9 cellular contexts compared by ENCODE assay signal in genomic region chr1:18941221-18942141, GRCh38. TPM values are rescaled to one million over a fixed set of nuclear protein-coding genes. Genes with fewer than 3 reads are reported as not detected.
DNase-seq lines count a peak whose midpoint lies in the region; ATAC-seq and TF ChIP-seq lines count a peak whose summit lies in the region.
"Had no signal": no experiment of that assay in that cellular context is flagged by ENCODE, and none has a peak within 500 bp of the region (broad histone marks: within the 10 kb centered on the region; RNA-seq: fewer than 3 reads in every experiment).

No MANE protein-coding gene starts in this region.

- no peaks in the 10 kb centered on the region for H3K9me3 Mint-ChIP-seq in activated T-helper 2 cell treated with anti-CD3 and anti-CD28 coated beads, Interferon-gamma antibody, Interleukin-2, Interleukin-4, amounts not matched to agents 10 μg/mL and 5 μg/mL and 100 μg/mL, durations not matched to agents 14 hours and 24 hours and 36 hours

- H3K4me3 Mint-ChIP-seq in activated T-helper 2 cell treated with anti-CD3 and anti-CD28 coated beads, Interferon-gamma antibody, Interleukin-2, Interleukin-4, amounts not matched to agents 10 μg/mL and 5 μg/mL and 100 μg/mL, durations not matched to agents 14 hours and 24 hours and 36 hours (ENCODE audit: low read depth) = no peak overlapping the region

- H3K4me3 ChIP-seq in brain microvascular endothelial cell (ENCODE audit: low read depth, low read length) (no peak overlapping the region), stomach smooth muscle (ENCODE audit: low read length in 2 of 2) (peak overlapping the region in 1 of 2 donors; percentile 40)
- H3K4me3 ChIP-seq: cardiac muscle cell had no signal

- H3K36me3 ChIP-seq in brain microvascular endothelial cell (replicated peaks) (no peaks in the 10 kb centered on the region), stomach smooth muscle (ENCODE audit: control insufficient read depth in 2 of 2, insufficient read depth in 2 of 2, low read length in 2 of 2) (no peaks in the 10 kb centered on the region)
- H3K36me3 ChIP-seq: cardiac muscle cell had no signal

- DNase-seq in DMS53 (lab: John Stamatoyannopoulos, UW) (peak; percentile 37), DMS53 treated with DMSO at 0.1 percent for 48 hours (lab: John Stamatoyannopoulos, UW; ENCODE audit: unreplicated experiment) (no peak), brain microvascular endothelial cell (peak; percentile 83), iris pigment epithelial cell (ENCODE audit: low read depth) (peak; percentile 82), HUDEP-2 (lab: John Stamatoyannopoulos, UW; ENCODE audit: unreplicated experiment in 76 of 76) (no peak), left colon (no peak)
- no peak for DNase-seq in activated T-helper 2 cell treated with anti-CD3 and anti-CD28 coated beads, Interferon-gamma antibody, Interleukin-2, Interleukin-4, amounts not matched to agents 10 μg/mL and 5 μg/mL and 100 μg/mL, durations not matched to agents 14 hours and 24 hours and 36 hours (ENCODE audit: low spot score)

- peak overlapping the region; percentile 17 to 29 for H3K9ac ChIP-seq in stomach smooth muscle (ENCODE audit: low read length in 2 of 2)

- peaks cover 3% of the 10 kb centered on the region for H3K36me3 Mint-ChIP-seq in activated T-helper 2 cell treated with anti-CD3 and anti-CD28 coated beads, Interferon-gamma antibody, Interleukin-2, Interleukin-4, amounts not matched to agents 10 μg/mL and 5 μg/mL and 100 μg/mL, durations not matched to agents 14 hours and 24 hours and 36 hours (ENCODE audit: low read depth)

- intact Hi-C loops in left colon (cut with DNase I, micrococcal nuclease) = no loop called here
- intact Hi-C loops in activated T-helper 2 cell treated with anti-CD3 and anti-CD28 coated beads, Interferon-gamma antibody, Interleukin-2, Interleukin-4, amounts not matched to agents 10 μg/mL and 5 μg/mL and 100 μg/mL, durations not matched to agents 14 hours and 24 hours and 36 hours (cut with micrococcal nuclease) = no loop called here

- in situ Hi-C loops in brain microvascular endothelial cell (cut with HindIII; ENCODE audit: low pct_ligation_motif_present, low sequenced_read_pairs) = no loop called here

- peaks cover 76% of the 10 kb centered on the region for H3K4me1 ChIP-seq in stomach smooth muscle (ENCODE audit: control insufficient read depth, insufficient read depth, low read length)

- no peak overlapping the region for H3K27ac Mint-ChIP-seq in activated T-helper 2 cell treated with anti-CD3 and anti-CD28 coated beads, Interferon-gamma antibody, Interleukin-2, Interleukin-4, amounts not matched to agents 10 μg/mL and 5 μg/mL and 100 μg/mL, durations not matched to agents 14 hours and 24 hours and 36 hours

- H3K9me3 ChIP-seq in stomach smooth muscle (ENCODE audit: control insufficient read depth in 2 of 2, low read length in 2 of 2) = no peaks in the 10 kb centered on the region

- H3K27me3 ChIP-seq in brain microvascular endothelial cell (replicated peaks) (no peaks in the 10 kb centered on the region), stomach smooth muscle (ENCODE audit: control insufficient read depth in 1 of 2, insufficient read depth in 2 of 2, low read length in 2 of 2) (no peaks in the 10 kb centered on the region)
- H3K27me3 ChIP-seq: cardiac muscle cell had no signal

- no peak for ATAC-seq in left colon

- H3K27ac ChIP-seq in brain microvascular endothelial cell (peak overlapping the region; percentile 40), stomach smooth muscle (ENCODE audit: low read length) (no peak overlapping the region)
- H3K27ac ChIP-seq: cardiac muscle cell had no signal

- peaks cover 32% of the 10 kb centered on the region for H3K4me1 Mint-ChIP-seq in activated T-helper 2 cell treated with anti-CD3 and anti-CD28 coated beads, Interferon-gamma antibody, Interleukin-2, Interleukin-4, amounts not matched to agents 10 μg/mL and 5 μg/mL and 100 μg/mL, durations not matched to agents 14 hours and 24 hours and 36 hours (ENCODE audit: low read depth)

- no peaks in the 10 kb centered on the region for H3K27me3 Mint-ChIP-seq in activated T-helper 2 cell treated with anti-CD3 and anti-CD28 coated beads, Interferon-gamma antibody, Interleukin-2, Interleukin-4, amounts not matched to agents 10 μg/mL and 5 μg/mL and 100 μg/mL, durations not matched to agents 14 hours and 24 hours and 36 hours (ENCODE audit: low read depth)

- TF ChIP-seq CTCF in brain microvascular endothelial cell (IDR thresholded peaks at IDR 0.05; ENCODE audit: low read depth, low read length, missing control alignments) = no peak

RNA-seq across cellular contexts. Expression of gene IFFO2, which starts 15.0 kb away (rescaled TPM):
- total RNA-seq in left colon = 10 to 100 TPM in 1 of 2 donors, 1 to 10 TPM in 1; 5.4 to 14.7 TPM
- 48.5 and 49.4 TPM in 2 replicates for total RNA-seq in activated T-helper 2 cell treated with anti-CD3 and anti-CD28 coated beads, Interferon-gamma antibody, Interleukin-2, Interleukin-4, amounts not matched to agents 10 μg/mL and 5 μg/mL and 100 μg/mL, durations not matched to agents 14 hours and 24 hours and 36 hours

RNA-seq across cellular contexts. Expression of gene ALDH4A1, which starts 39.1 kb away (rescaled TPM):
- 1 to 10 TPM; 4.9 to 5.5 TPM for total RNA-seq in left colon
- 4.4 and 5.0 TPM in 2 replicates for total RNA-seq in activated T-helper 2 cell treated with anti-CD3 and anti-CD28 coated beads, Interferon-gamma antibody, Interleukin-2, Interleukin-4, amounts not matched to agents 10 μg/mL and 5 μg/mL and 100 μg/mL, durations not matched to agents 14 hours and 24 hours and 36 hours

Comparison
In these comparisons a context has a peak if more than half of its experiments do, and no peak if none do; other contexts are left out.
1. DNase-seq: peak in DMS53 (single experiment), brain microvascular endothelial cell (single experiment) and iris pigment epithelial cell (single experiment); none in DMS53 treated with DMSO at 0.1 percent for 48 hours (single experiment), HUDEP-2 (0 of 76), left colon (0 of 2) and activated T-helper 2 cell treated with anti-CD3 and anti-CD28 coated beads, Interferon-gamma antibody, Interleukin-2, Interleukin-4, amounts not matched to agents 10 μg/mL and 5 μg/mL and 100 μg/mL, durations not matched to agents 14 hours and 24 hours and 36 hours (single experiment).